ENCODE assay signal across 13 cellular contexts in genomic region chr7:134356421-134356936, GRCh38.
"Had no signal": no experiment of that assay in that cellular context is flagged by ENCODE, and none has a peak within 500 bp of the region (broad histone marks: within the 10 kb centered on the region; RNA-seq: fewer than 3 reads in every experiment).

No MANE protein-coding gene starts in this region.

- H3K4me1 ChIP-seq: ascending aorta, gastroesophageal sphincter had no signal

- H3K27me3 ChIP-seq: ascending aorta, gastroesophageal sphincter had no signal

- H3K4me3 ChIP-seq: ascending aorta, gastroesophageal sphincter, smooth muscle cell had no signal

- H3K27ac ChIP-seq: ascending aorta, gastroesophageal sphincter had no signal

- H3K4me2 ChIP-seq: smooth muscle cell had no signal

- H3K9me3 ChIP-seq: ascending aorta, gastroesophageal sphincter had no signal

- H3K36me3 ChIP-seq: ascending aorta, gastroesophageal sphincter had no signal

- DNase-seq: activated CD4-positive, alpha-beta T cell treated with anti-CD3 and anti-CD28 coated beads, Interleukin-2, amount 50 U/mL, for 48 hours; activated CD4-positive, CD25-positive, alpha-beta regulatory T cell treated with anti-CD3 and anti-CD28 coated beads, Interleukin-2, amount 50 U/mL, for 72 hours; activated naive CD4-positive, alpha-beta T cell treated with anti-CD3 and anti-CD28 coated beads for 36 hours; natural killer cell; posterior cingulate gyrus; retina; stimulated activated CD4-positive, alpha-beta T cell treated with anti-CD3 and anti-CD28 coated beads, Interleukin-4, amount 100 ng/mL, for 4 hours; stimulated activated CD8-positive, alpha-beta memory T cell treated with anti-CD3 and anti-CD28 coated beads, Interleukin-4, amount 100 ng/mL, for 48 hours; stimulated activated naive CD4-positive, alpha-beta T cell treated with Interleukin-2 at 50 U/mL for 16 hours; trophoblast cell had no signal
